24 cellular contexts compared by ENCODE assay signal in genomic region chr12:95663525-95663924, GRCh38.
DNase-seq lines count a peak whose midpoint lies in the region; ATAC-seq and TF ChIP-seq lines count a peak whose summit lies in the region.
"Had no signal": no experiment of that assay in that cellular context is flagged by ENCODE, and none has a peak within 500 bp of the region (broad histone marks: within the 10 kb centered on the region; RNA-seq: fewer than 3 reads in every experiment).

No MANE protein-coding gene starts in this region.

- H3K27me3 ChIP-seq in ACC112 (ENCODE audit: insufficient read depth, low read length) (no peaks in the 10 kb centered on the region), HAP-1 (ENCODE audit: low read depth) (no peaks in the 10 kb centered on the region; the same call in 1 of the 2 replicates)
- H3K27me3 ChIP-seq: breast epithelium, gastrocnemius medialis, vagina had no signal

- in situ Hi-C loops in HAP-1 (cut with MboI; ENCODE audit: low sequenced_read_pairs): no loop called here

- no peaks in the 10 kb centered on the region for H3K36me3 ChIP-seq in ACC112 (ENCODE audit: insufficient read depth, low read length)
- no peaks in the 10 kb centered on the region for H3K36me3 ChIP-seq in mucosa of descending colon (ENCODE audit: low read depth)
- H3K36me3 ChIP-seq in HAP-1 (replicated peaks): no peaks in the 10 kb centered on the region
- H3K36me3 ChIP-seq: breast epithelium, gastrocnemius medialis, vagina had no signal

- CTCF ChIA-PET in WTC11 (lab: Charles Lee): no interaction called here

- ATAC-seq in WTC11 (no peak), mucosa of descending colon (peak; percentile 60), GM21619 (IDR thresholded peaks at IDR 0.05; ENCODE audit: unreplicated experiment) (no peak)
- ATAC-seq in activated CD4-positive, CD25-positive, alpha-beta regulatory T cell treated with anti-CD3 and anti-CD28 coated beads, Interleukin-2, amount 50 U/mL, for 24 hours: no peak
- ATAC-seq: A549; CD8-positive, alpha-beta T cell; gastrocnemius medialis; naive thymus-derived CD4-positive, alpha-beta T cell; stimulated activated naive CD8-positive, alpha-beta T cell treated with anti-CD3 and anti-CD28 coated beads, Interleukin-15, Interleukin-2, amounts not matched to agents 100 U/mL and 50 U/mL, for 24 hours had no signal

- H3K27me3 Mint-ChIP-seq in WTC11 (ENCODE audit: low read depth): no peaks in the 10 kb centered on the region

- H3K9me3 Mint-ChIP-seq in WTC11: no peaks in the 10 kb centered on the region
- H3K9me3 Mint-ChIP-seq: CD8-positive, alpha-beta T cell; endodermal cell; naive thymus-derived CD4-positive, alpha-beta T cell had no signal

- no peak for DNase-seq in WTC11 (ENCODE audit: low spot score)
- DNase-seq in fibroblast of gingiva (ENCODE audit: low read depth): peak; percentile 50
- DNase-seq in mucosa of descending colon: no peak
- no peak for DNase-seq in HAP-1 (ENCODE audit: low spot score in 2 of 2)
- DNase-seq in NCI-H2171 (lab: John Stamatoyannopoulos, UW): no peak
- DNase-seq: activated CD4-positive, alpha-beta T cell treated with anti-CD3 and anti-CD28 coated beads, Interleukin-2, amount 50 U/mL, for 1 hour; activated T-cell treated with anti-CD3 and anti-CD28 coated beads, Interleukin-2, amount 50 U/mL, for 1 hour; CD8-positive, alpha-beta T cell; DND-41; endodermal cell; gastrocnemius medialis; HCEC 1CT; Karpas-422; naive thymus-derived CD4-positive, alpha-beta T cell; RPMI8226; stimulated activated naive CD8-positive, alpha-beta T cell treated with anti-CD3 and anti-CD28 coated beads, Interleukin-15, Interleukin-2, amounts not matched to agents 100 U/mL and 50 U/mL, for 24 hours; SW 1271 had no signal

- H3K4me1 Mint-ChIP-seq in WTC11: peaks cover 13% of the 10 kb centered on the region
- H3K4me1 Mint-ChIP-seq: endodermal cell; naive thymus-derived CD4-positive, alpha-beta T cell had no signal

- H3K4me3 ChIP-seq in ACC112 (ENCODE audit: low read depth, low read length) (peak overlapping the region; percentile 41; the same call in 1 of the 2 replicates), mucosa of descending colon (no peak overlapping the region), HAP-1 (no peak overlapping the region)
- H3K4me3 ChIP-seq: A549, breast epithelium, gastrocnemius medialis, vagina had no signal

- H3K36me3 Mint-ChIP-seq in WTC11: no peaks in the 10 kb centered on the region
- H3K36me3 Mint-ChIP-seq: activated naive CD8-positive, alpha-beta T cell; CD8-positive, alpha-beta T cell had no signal

- H3K4me1 ChIP-seq in ACC112 (ENCODE audit: control insufficient read depth, insufficient read depth, low read length, unreplicated experiment) (peaks cover 9% of the 10 kb centered on the region), mucosa of descending colon (ENCODE audit: low read depth) (peaks cover 13% of the 10 kb centered on the region), HAP-1 (peaks cover 2% of the 10 kb centered on the region; the same call in 1 of the 2 replicates)
- H3K4me1 ChIP-seq: breast epithelium, gastrocnemius medialis had no signal

- H3K9me3 ChIP-seq in mucosa of descending colon (no peaks in the 10 kb centered on the region), HAP-1 (no peaks in the 10 kb centered on the region)
- H3K9me3 ChIP-seq: A549, breast epithelium, gastrocnemius medialis, vagina had no signal

- intact Hi-C loops in mucosa of descending colon (cut with DNase I, micrococcal nuclease): no loop called here

- peak overlapping the region; percentile 39 for H2AFZ ChIP-seq in ACC112 (ENCODE audit: low read length, unreplicated experiment)

- H3K27ac ChIP-seq in ACC112 (ENCODE audit: low read depth, low read length): peak overlapping the region; percentile 44; the same call in 1 of the 2 replicates
- H3K27ac ChIP-seq: A549, vagina had no signal

- H3K27ac Mint-ChIP-seq in WTC11: 0 out of 2 replicates have a peak overlapping the region, but pooled peaks have one; percentile 32
- H3K27ac Mint-ChIP-seq: activated naive CD8-positive, alpha-beta T cell; CD8-positive, alpha-beta T cell; endodermal cell; naive thymus-derived CD4-positive, alpha-beta T cell had no signal

- no peak overlapping the region for H3K4me3 Mint-ChIP-seq in WTC11
- H3K4me3 Mint-ChIP-seq: activated naive CD8-positive, alpha-beta T cell; CD8-positive, alpha-beta T cell; endodermal cell; naive thymus-derived CD4-positive, alpha-beta T cell had no signal

- POLR2A ChIA-PET in WTC11 (lab: Charles Lee): no interaction called here

- no peaks in the 10 kb centered on the region for H3K79me2 ChIP-seq in ACC112 (ENCODE audit: control insufficient read depth, insufficient read depth, low read length, unreplicated experiment)

- no peak for TF ChIP-seq CTCF in WTC11 (IDR thresholded peaks at IDR 0.05)
- no peak for TF ChIP-seq CTCF in mucosa of descending colon (IDR thresholded peaks at IDR 0.05)

TF ChIP-seq in WTC11, 78 proteins besides CTCF, POLR2A, EP300 and RAD21:
- TF ChIP-seq, protein P1, sequence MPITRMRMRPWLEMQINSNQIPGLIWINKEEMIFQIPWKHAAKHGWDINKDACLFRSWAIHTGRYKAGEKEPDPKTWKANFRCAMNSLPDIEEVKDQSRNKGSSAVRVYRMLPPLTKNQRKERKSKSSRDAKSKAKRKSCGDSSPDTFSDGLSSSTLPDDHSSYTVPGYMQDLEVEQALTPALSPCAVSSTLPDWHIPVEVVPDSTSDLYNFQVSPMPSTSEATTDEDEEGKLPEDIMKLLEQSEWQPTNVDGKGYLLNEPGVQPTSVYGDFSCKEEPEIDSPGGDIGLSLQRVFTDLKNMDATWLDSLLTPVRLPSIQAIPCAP (CRISPR knock-in tag; IDR thresholded peaks at IDR 0.05): no peak
- TF ChIP-seq SMAD3 (CRISPR knock-in tag; IDR thresholded peaks at IDR 0.05; ENCODE audit: borderline replicate concordance) (no peak), ELF4 (CRISPR knock-in tag; IDR thresholded peaks at IDR 0.05; ENCODE audit: low read depth) (no peak), ZNF671 (CRISPR knock-in tag; IDR thresholded peaks at IDR 0.05) (no peak), RELA (CRISPR knock-in tag; IDR thresholded peaks at IDR 0.05; ENCODE audit: borderline replicate concordance) (no peak), AFF4 (CRISPR knock-in tag; IDR thresholded peaks at IDR 0.05; ENCODE audit: borderline replicate concordance) (no peak), ATF6 (CRISPR knock-in tag; IDR thresholded peaks at IDR 0.05) (no peak)
